In the genomic region with DNA sequence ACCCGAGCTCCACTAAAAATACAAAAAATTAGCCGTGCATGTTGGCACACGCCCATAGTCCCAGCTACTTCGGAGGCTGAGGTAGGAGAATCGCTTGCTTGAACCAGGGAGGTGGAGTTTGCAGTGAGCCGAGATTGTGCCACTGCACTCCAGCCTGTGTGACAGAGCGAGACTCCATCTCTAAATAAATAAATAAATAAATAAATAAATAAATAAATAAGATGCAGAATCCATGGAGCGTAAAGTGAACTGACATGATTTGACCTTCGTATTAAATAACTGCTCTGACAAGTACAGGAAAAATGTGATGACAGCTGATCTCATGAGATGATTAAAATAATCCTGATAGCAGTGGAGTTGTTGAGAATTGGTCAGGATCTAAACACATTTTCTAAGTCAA, we compare ENCODE assay signal across 6 cellular contexts.
A peak's percentile ranks its signal among the peaks of the same experiment; 100 is the strongest.
DNase-seq lines count a peak whose midpoint lies in the region; ATAC-seq, FAIRE-seq and TF ChIP-seq lines count a peak whose summit lies in the region.
"Not testable (repeated sequence)": the region's sequence is repeated elsewhere in the genome, so short reads cannot be mapped to it uniquely, and the experiment has no call there.

No MANE protein-coding gene starts in this region.

- TF ChIP-seq RAD21 in A549 (conservative IDR thresholded peaks at IDR 0.05 in 1 of 2, IDR thresholded peaks at IDR 0.05 in 1 of 2), result not testable (repeated sequence)

- not testable (repeated sequence) for H3K27me3 Mint-ChIP-seq in activated CD8-positive, alpha-beta T cell treated with anti-CD3 and anti-CD28 coated beads for 36 hours; activated T-helper 17 cell treated with anti-CD3 and anti-CD28 coated beads, Interleukin-2, amount 50 U/mL, for 72 hours

- CTCF ChIA-PET in A549 (lab: Yijun Ruan, JAX); HEK293 (lab: Yijun Ruan, JAX): not testable (repeated sequence)
- CTCF ChIA-PET in activated CD8-positive, alpha-beta T cell treated with anti-CD3 and anti-CD28 coated beads for 36 hours (lab: Charles Lee), result interaction anchor here (1.2 to 2.3 kb wide), 2 partner anchors 23 to 217 kb away, joined by 4 to 9 read pairs; no protein-coding TSS in a partner anchor

- not testable (repeated sequence) for FAIRE-seq in A549 (lab: Jason Lieb, UNC)

- H3K4me3 ChIP-seq in A549; HEK293 (ENCODE audit: low read depth, low read length); parathyroid adenoma (ENCODE audit: low read depth, low read length): not testable (repeated sequence)

- not testable (repeated sequence) for DNase-seq in A549 (ENCODE audit: low read depth in 1 of 2, low spot score in 1 of 2); activated CD8-positive, alpha-beta T cell treated with anti-CD3 and anti-CD28 coated beads for 36 hours; stimulated activated effector memory CD8-positive, alpha-beta T cell treated with anti-CD3 and anti-CD28 coated beads, Interleukin-12 subunit alpha, Interleukin-12 subunit beta, amount 100 ng/mL, for 72 hours (ENCODE audit: low spot score in 2 of 2)

- not testable (repeated sequence) for H3K4me3 Mint-ChIP-seq in activated CD8-positive, alpha-beta T cell treated with anti-CD3 and anti-CD28 coated beads for 36 hours; activated T-helper 17 cell treated with anti-CD3 and anti-CD28 coated beads, Interleukin-2, amount 50 U/mL, for 72 hours; stimulated activated effector memory CD8-positive, alpha-beta T cell treated with anti-CD3 and anti-CD28 coated beads, Interleukin-12 subunit alpha, Interleukin-12 subunit beta, amount 100 ng/mL, for 72 hours

- not testable (repeated sequence) for H3K36me3 ChIP-seq in HEK293 (ENCODE audit: control insufficient read depth in 2 of 2, insufficient read depth in 1 of 2, low read length in 2 of 2); parathyroid adenoma (ENCODE audit: control insufficient read depth, insufficient read depth, low read length)

- H3K27me3 ChIP-seq in parathyroid adenoma (ENCODE audit: control insufficient read depth, insufficient read depth, low read length), result not testable (repeated sequence)

- 66% methylated on average over 9 of the region's 9 CpGs for WGBS in A549 (ENCODE audit: missing lambda C conversion rate)

- H3K79me2 ChIP-seq in parathyroid adenoma, result not testable (repeated sequence)

- POLR2A ChIA-PET in A549 (lab: Yijun Ruan, JAX); HEK293 (lab: Yijun Ruan, JAX); activated CD8-positive, alpha-beta T cell treated with anti-CD3 and anti-CD28 coated beads for 36 hours (lab: Charles Lee): not testable (repeated sequence)

- ATAC-seq in A549; activated CD8-positive, alpha-beta T cell treated with anti-CD3 and anti-CD28 coated beads for 36 hours; activated T-helper 17 cell treated with anti-CD3 and anti-CD28 coated beads, Interleukin-2, amount 50 U/mL, for 72 hours (replicated peaks); stimulated activated effector memory CD8-positive, alpha-beta T cell treated with anti-CD3 and anti-CD28 coated beads, Interleukin-12 subunit alpha, Interleukin-12 subunit beta, amount 100 ng/mL, for 72 hours: not testable (repeated sequence)

- peak overlapping the region; percentile 38 for H2AFZ ChIP-seq in parathyroid adenoma

- H3K4me1 Mint-ChIP-seq in activated CD8-positive, alpha-beta T cell treated with anti-CD3 and anti-CD28 coated beads for 36 hours (ENCODE audit: low read depth), result not testable (repeated sequence)
- H3K4me1 Mint-ChIP-seq in activated T-helper 17 cell treated with anti-CD3 and anti-CD28 coated beads, Interleukin-2, amount 50 U/mL, for 72 hours, result peaks cover 10% of the 10 kb centered on the region
- H3K4me1 Mint-ChIP-seq in stimulated activated effector memory CD8-positive, alpha-beta T cell treated with anti-CD3 and anti-CD28 coated beads, Interleukin-12 subunit alpha, Interleukin-12 subunit beta, amount 100 ng/mL, for 72 hours, result peaks cover 23% of the 10 kb centered on the region

- peaks cover 23% of the 10 kb centered on the region for H3K36me3 Mint-ChIP-seq in activated CD8-positive, alpha-beta T cell treated with anti-CD3 and anti-CD28 coated beads for 36 hours (ENCODE audit: low read depth)
- H3K36me3 Mint-ChIP-seq in activated T-helper 17 cell treated with anti-CD3 and anti-CD28 coated beads, Interleukin-2, amount 50 U/mL, for 72 hours (ENCODE audit: low read depth), result peaks cover 94% of the 10 kb centered on the region
- H3K36me3 Mint-ChIP-seq in stimulated activated effector memory CD8-positive, alpha-beta T cell treated with anti-CD3 and anti-CD28 coated beads, Interleukin-12 subunit alpha, Interleukin-12 subunit beta, amount 100 ng/mL, for 72 hours, result peaks cover 95% of the 10 kb centered on the region

- not testable (repeated sequence) for H3K9ac ChIP-seq in parathyroid adenoma

- not testable (repeated sequence) for TF ChIP-seq EP300 in A549 (IDR thresholded peaks at IDR 0.05)

- H3K4me2 ChIP-seq in A549; parathyroid adenoma (ENCODE audit: low read length): not testable (repeated sequence)

- not testable (repeated sequence) for TF ChIP-seq CTCF in A549 (IDR thresholded peaks at IDR 0.05); HEK293 (tag by site-specific recombination; IDR thresholded peaks at IDR 0.05); activated CD8-positive, alpha-beta T cell treated with anti-CD3 and anti-CD28 coated beads for 36 hours (IDR thresholded peaks at IDR 0.05); parathyroid adenoma (IDR thresholded peaks at IDR 0.05)

- not testable (repeated sequence) for H3K27ac ChIP-seq in A549; HEK293 (ENCODE audit: extremely low read depth, low read depth, low read length)
- H3K27ac ChIP-seq in parathyroid adenoma, result peak overlapping the region; percentile 15

- intact Hi-C loops in activated CD8-positive, alpha-beta T cell treated with anti-CD3 and anti-CD28 coated beads for 36 hours (cut with micrococcal nuclease), result not testable (repeated sequence)

- not testable (repeated sequence) for H3K9me3 ChIP-seq in A549; HEK293 (ENCODE audit: control insufficient read depth, insufficient read depth, low read depth, low read length); parathyroid adenoma (ENCODE audit: control insufficient read depth, low read length)

- peak overlapping the region; percentile 55 for H3K27ac Mint-ChIP-seq in activated CD8-positive, alpha-beta T cell treated with anti-CD3 and anti-CD28 coated beads for 36 hours
- peak overlapping the region; percentile 31 for H3K27ac Mint-ChIP-seq in activated T-helper 17 cell treated with anti-CD3 and anti-CD28 coated beads, Interleukin-2, amount 50 U/mL, for 72 hours
- peak overlapping the region; percentile 65 for H3K27ac Mint-ChIP-seq in stimulated activated effector memory CD8-positive, alpha-beta T cell treated with anti-CD3 and anti-CD28 coated beads, Interleukin-12 subunit alpha, Interleukin-12 subunit beta, amount 100 ng/mL, for 72 hours

- not testable (repeated sequence) for TF ChIP-seq POLR2A in A549 (IDR thresholded peaks at IDR 0.05; ENCODE audit: low read length)

- not testable (repeated sequence) for H3K4me1 ChIP-seq in A549; HEK293 (ENCODE audit: control insufficient read depth, insufficient read depth, low read length); parathyroid adenoma

- not testable (repeated sequence) for H3K9me3 Mint-ChIP-seq in activated CD8-positive, alpha-beta T cell treated with anti-CD3 and anti-CD28 coated beads for 36 hours; activated T-helper 17 cell treated with anti-CD3 and anti-CD28 coated beads, Interleukin-2, amount 50 U/mL, for 72 hours; stimulated activated effector memory CD8-positive, alpha-beta T cell treated with anti-CD3 and anti-CD28 coated beads, Interleukin-12 subunit alpha, Interleukin-12 subunit beta, amount 100 ng/mL, for 72 hours

TF ChIP-seq in A549, 52 proteins besides CTCF, POLR2A, EP300 and RAD21:
- peak; percentile 44 for TF ChIP-seq ZC3H11A (IDR thresholded peaks at IDR 0.05)

TF ChIP-seq in HEK293, 187 proteins besides CTCF, POLR2A, EP300 and RAD21 (continues in another document):
- TF ChIP-seq ZNF394 (tag by site-specific recombination; IDR thresholded peaks at IDR 0.05; ENCODE audit: borderline replicate concordance) (peak; percentile 81; the same call in 1 of the 2 replicates), ZNF266 (tag by site-specific recombination; IDR thresholded peaks at IDR 0.05; ENCODE audit: low read depth) (0 out of 2 replicates have a peak, but pooled peaks have one; percentile 30), ZNF426 (tag by site-specific recombination; IDR thresholded peaks at IDR 0.05) (peak; percentile 65)
- TF ChIP-seq, protein P1, sequence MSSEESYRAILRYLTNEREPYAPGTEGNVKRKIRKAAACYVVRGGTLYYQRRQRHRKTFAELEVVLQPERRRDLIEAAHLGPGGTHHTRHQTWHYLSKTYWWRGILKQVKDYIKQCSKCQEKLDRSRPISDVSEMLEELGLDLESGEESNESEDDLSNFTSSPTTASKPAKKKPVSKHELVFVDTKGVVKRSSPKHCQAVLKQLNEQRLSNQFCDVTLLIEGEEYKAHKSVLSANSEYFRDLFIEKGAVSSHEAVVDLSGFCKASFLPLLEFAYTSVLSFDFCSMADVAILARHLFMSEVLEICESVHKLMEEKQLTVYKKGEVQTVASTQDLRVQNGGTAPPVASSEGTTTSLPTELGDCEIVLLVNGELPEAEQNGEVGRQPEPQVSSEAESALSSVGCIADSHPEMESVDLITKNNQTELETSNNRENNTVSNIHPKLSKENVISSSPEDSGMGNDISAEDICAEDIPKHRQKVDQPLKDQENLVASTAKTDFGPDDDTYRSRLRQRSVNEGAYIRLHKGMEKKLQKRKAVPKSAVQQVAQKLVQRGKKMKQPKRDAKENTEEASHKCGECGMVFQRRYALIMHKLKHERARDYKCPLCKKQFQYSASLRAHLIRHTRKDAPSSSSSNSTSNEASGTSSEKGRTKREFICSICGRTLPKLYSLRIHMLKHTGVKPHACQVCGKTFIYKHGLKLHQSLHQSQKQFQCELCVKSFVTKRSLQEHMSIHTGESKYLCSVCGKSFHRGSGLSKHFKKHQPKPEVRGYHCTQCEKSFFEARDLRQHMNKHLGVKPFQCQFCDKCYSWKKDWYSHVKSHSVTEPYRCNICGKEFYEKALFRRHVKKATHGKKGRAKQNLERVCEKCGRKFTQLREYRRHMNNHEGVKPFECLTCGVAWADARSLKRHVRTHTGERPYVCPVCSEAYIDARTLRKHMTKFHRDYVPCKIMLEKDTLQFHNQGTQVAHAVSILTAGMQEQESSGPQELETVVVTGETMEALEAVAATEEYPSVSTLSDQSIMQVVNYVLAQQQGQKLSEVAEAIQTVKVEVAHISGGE (tag by site-specific recombination; conservative IDR thresholded peaks at IDR 0.05; ENCODE audit: low read depth), result peak; percentile 63
